Comparison of ENCODE assay signal across 8 cellular contexts in the genomic region with DNA sequence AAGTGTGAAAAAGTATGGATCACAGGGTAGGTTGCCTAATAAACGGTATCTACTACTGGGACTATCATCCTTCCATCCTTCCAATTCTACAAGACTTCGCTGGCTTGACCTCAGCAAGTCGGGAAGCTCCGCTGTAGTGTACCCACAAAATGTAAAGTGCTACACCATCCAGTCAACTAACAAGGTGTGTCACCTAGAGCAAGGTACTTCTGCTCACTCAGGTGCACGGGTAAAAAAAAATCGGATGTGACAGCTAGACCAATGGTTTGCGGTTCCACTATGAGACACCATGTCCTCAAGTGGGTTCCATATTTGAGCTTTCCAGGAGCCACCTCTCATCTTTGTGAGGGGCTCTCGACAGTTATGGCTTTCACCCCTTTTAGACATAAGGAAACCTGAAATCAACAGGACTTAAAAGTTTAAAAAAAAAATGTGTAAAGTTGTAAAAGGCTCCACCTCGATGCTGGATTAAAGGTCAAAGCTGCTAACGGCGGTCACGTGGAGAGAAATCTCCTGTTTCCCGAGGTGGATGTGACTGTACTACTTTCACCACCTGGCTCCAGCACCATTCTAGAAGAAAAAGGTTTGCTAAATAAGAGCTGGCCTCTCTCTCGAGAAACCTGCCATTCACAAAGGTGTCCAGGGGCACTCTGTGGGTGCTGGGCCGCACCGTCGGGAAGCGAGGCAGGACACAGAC. TPM values are rescaled to one million over a fixed set of nuclear protein-coding genes. Genes with fewer than 3 reads are reported as not detected.
A peak's percentile ranks its signal among the peaks of the same experiment; 100 is the strongest.
DNase-seq lines count a peak whose midpoint lies in the region; ATAC-seq, FAIRE-seq and TF ChIP-seq lines count a peak whose summit lies in the region.

No MANE protein-coding gene starts in this region.

- H3K27ac ChIP-seq in MM.1S (ENCODE audit: low read length), result peak overlapping the region; percentile 72; the same call in 1 of the 2 replicates

- H3K9me2 ChIP-seq in MM.1S (replicated peaks; ENCODE audit: insufficient read depth, low read length), result no peaks in the 10 kb centered on the region

- 0 out of 2 replicates have a peak, but pooled peaks have one; percentile 32 for TF ChIP-seq POLR2A in GM12891 (IDR thresholded peaks at IDR 0.05; ENCODE audit: low read depth, low read length)

- H3K9ac ChIP-seq in MM.1S (ENCODE audit: low read length), result peak overlapping the region; percentile 93

- no peaks in the 10 kb centered on the region for H3K9me3 ChIP-seq in MM.1S (replicated peaks; ENCODE audit: insufficient read depth, low read length)

- peaks cover 51% of the 10 kb centered on the region in 2 donors for H3K4me1 Mint-ChIP-seq in natural killer cell

- peaks cover 16% of the 10 kb centered on the region for H4K20me1 ChIP-seq in MM.1S (ENCODE audit: insufficient read depth, low read length)

- H3K4me2 ChIP-seq in MM.1S (ENCODE audit: low read depth, low read length), result peak overlapping the region; percentile 69

- peaks cover 31% of the 10 kb centered on the region for H3K4me1 ChIP-seq in MM.1S (ENCODE audit: low read length)

- peaks cover 34% of the 10 kb centered on the region for H3K36me3 Mint-ChIP-seq in natural killer cell

- no peaks in the 10 kb centered on the region for H3K27me3 ChIP-seq in MM.1S (replicated peaks; ENCODE audit: insufficient read depth, low read length)

- TF ChIP-seq CTCF in MM.1S (IDR thresholded peaks at IDR 0.05; ENCODE audit: low read length) (no peak), choroid plexus epithelial cell (conservative IDR thresholded peaks at IDR 0.05; ENCODE audit: low read depth, low read length) (no peak), natural killer cell (IDR thresholded peaks at IDR 0.05) (no peak)

- intact Hi-C loops in natural killer cell (cut with micrococcal nuclease), result loop anchor here (1.0 kb wide), 3 partner anchors 11 to 123 kb away; partner anchors contain the start of gene PRELID3B

- H3K4me3 ChIP-seq in MM.1S (ENCODE audit: low read length) (peak overlapping the region; percentile 98), choroid plexus epithelial cell (ENCODE audit: low read depth, low read length) (peak overlapping the region; percentile 89)

- no peaks in the 10 kb centered on the region for H3K27me3 Mint-ChIP-seq in natural killer cell (ENCODE audit: low read depth in 2 of 2)

- H3F3A ChIP-seq in MM.1S (ENCODE audit: insufficient read depth, low read length), result peaks cover 19% of the 10 kb centered on the region

- no peaks in the 10 kb centered on the region for H3K9me3 Mint-ChIP-seq in natural killer cell

- H3K79me2 ChIP-seq in MM.1S (ENCODE audit: low read length), result peaks cover 69% of the 10 kb centered on the region

- H3K4me3 Mint-ChIP-seq in natural killer cell, result peak overlapping the region; percentile 95

- peak; percentile 45 for FAIRE-seq in GM12891 (lab: Jason Lieb, UNC)

- peaks cover 6% of the 10 kb centered on the region for H3K36me3 ChIP-seq in MM.1S (replicated peaks; ENCODE audit: insufficient read depth, low read length)

- H3K27ac Mint-ChIP-seq in natural killer cell, result peak overlapping the region; percentile 91 to 93

- H2AFZ ChIP-seq in MM.1S (ENCODE audit: low read length), result peak overlapping the region; percentile 72

- DNase-seq in GM12891 (ENCODE audit: insufficient read length, low spot score), result no peak
- DNase-seq in MM.1S, result peak; percentile 59
- no peak for DNase-seq in choroid plexus epithelial cell (ENCODE audit: low read depth)
- DNase-seq in natural killer cell, result no peak
- DNase-seq in effector CD8-positive, alpha-beta T cell (lab: John Stamatoyannopoulos, UW), result no peak

- ATAC-seq in natural killer cell (no peak), GM21360 (IDR thresholded peaks at IDR 0.05; ENCODE audit: unreplicated experiment) (no peak), HG03095 (IDR thresholded peaks at IDR 0.05; ENCODE audit: unreplicated experiment) (no peak), GM19324 (IDR thresholded peaks at IDR 0.05; ENCODE audit: low FRiP score, unreplicated experiment) (no peak)

TF ChIP-seq in GM12891, 5 proteins besides CTCF, POLR2A, EP300 and RAD21:
- TF ChIP-seq TAF1 (IDR thresholded peaks at IDR 0.05; ENCODE audit: low read depth, low read length) (no peak), POLR2AphosphoS5 (IDR thresholded peaks at IDR 0.05; ENCODE audit: low read depth, low read length) (no peak)

RNA-seq across cellular contexts. Expression of gene ATP5F1E, which starts 0.7 kb away (rescaled TPM):
- 146 TPM for polyA plus RNA-seq in GM12891 (2012; ENCODE audit: low read depth, missing spikeins)
- 10 to 100 TPM; 45.9 to 58.0 (median 50.8) TPM for total RNA-seq in natural killer cell

RNA-seq across cellular contexts. Expression of gene PRELID3B, which starts 11.1 kb away (rescaled TPM):
- polyA plus RNA-seq in GM12891 (2012; ENCODE audit: low read depth, missing spikeins), result 63.8 TPM
- total RNA-seq in natural killer cell, result 10 to 100 TPM; 49.3 to 51.6 (median 51.4) TPM

RNA-seq across cellular contexts. Expression of gene TUBB1, which starts 12.2 kb away (rescaled TPM):
- 0.27 TPM for polyA plus RNA-seq in GM12891 (2012; ENCODE audit: low read depth, missing spikeins)
- total RNA-seq in natural killer cell, result 10 to 100 TPM in 2 of 3 donors, 1 to 10 TPM in 1; 4.3 to 46.9 (median 18.8) TPM

RNA-seq across cellular contexts. Expression of gene CTSZ, which starts 24.4 kb away (rescaled TPM):
- polyA plus RNA-seq in GM12891 (2012; ENCODE audit: low read depth, missing spikeins), result 190 TPM
- total RNA-seq in natural killer cell, result 10 to 100 TPM; 30.5 to 52.5 (median 42.3) TPM

RNA-seq across cellular contexts. Expression of gene NELFCD, which starts 50.4 kb away (rescaled TPM):
- 62.4 TPM for polyA plus RNA-seq in GM12891 (2012; ENCODE audit: low read depth, missing spikeins)
- 100 to 1,000 TPM in 1 of 3 donors, 10 to 100 TPM in 2; 75.7 to 105 (median 92.6) TPM for total RNA-seq in natural killer cell
